In genomic region chr13:72781461-72782439, GRCh38 we compare ENCODE assay signal across 8 cellular contexts. TPM values are rescaled to one million over a fixed set of nuclear protein-coding genes. Genes with fewer than 3 reads are reported as not detected.
DNase-seq lines count a peak whose midpoint lies in the region; ATAC-seq and TF ChIP-seq lines count a peak whose summit lies in the region.

Gene DIS3, minus strand, starts transcription at chr13:72781900. Its CDS starts 68 bp downstream, at chr13:72781832.
A gene with protein sequence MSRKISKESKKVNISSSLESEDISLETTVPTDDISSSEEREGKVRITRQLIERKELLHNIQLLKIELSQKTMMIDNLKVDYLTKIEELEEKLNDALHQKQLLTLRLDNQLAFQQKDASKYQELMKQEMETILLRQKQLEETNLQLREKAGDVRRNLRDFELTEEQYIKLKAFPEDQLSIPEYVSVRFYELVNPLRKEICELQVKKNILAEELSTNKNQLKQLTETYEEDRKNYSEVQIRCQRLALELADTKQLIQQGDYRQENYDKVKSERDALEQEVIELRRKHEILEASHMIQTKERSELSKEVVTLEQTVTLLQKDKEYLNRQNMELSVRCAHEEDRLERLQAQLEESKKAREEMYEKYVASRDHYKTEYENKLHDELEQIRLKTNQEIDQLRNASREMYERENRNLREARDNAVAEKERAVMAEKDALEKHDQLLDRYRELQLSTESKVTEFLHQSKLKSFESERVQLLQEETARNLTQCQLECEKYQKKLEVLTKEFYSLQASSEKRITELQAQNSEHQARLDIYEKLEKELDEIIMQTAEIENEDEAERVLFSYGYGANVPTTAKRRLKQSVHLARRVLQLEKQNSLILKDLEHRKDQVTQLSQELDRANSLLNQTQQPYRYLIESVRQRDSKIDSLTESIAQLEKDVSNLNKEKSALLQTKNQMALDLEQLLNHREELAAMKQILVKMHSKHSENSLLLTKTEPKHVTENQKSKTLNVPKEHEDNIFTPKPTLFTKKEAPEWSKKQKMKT (plus strand): TSS chr13:72782133. CDS start chr13:72783470, 1,337 bp downstream.

- peaks cover 11% of the 10 kb centered on the region for H3K36me3 Mint-ChIP-seq in chondrocyte (ENCODE audit: low read depth)

- H3K36me3 ChIP-seq in BE2C, result peaks cover 22% of the 10 kb centered on the region
- H3K36me3 ChIP-seq in kidney epithelial cell (ENCODE audit: control insufficient read depth, insufficient read depth, low read length), result no peaks in the 10 kb centered on the region

- H3K4me3 ChIP-seq in BE2C (ENCODE audit: low read depth, low read length) (peak within 1 kb of the TSS; percentile 98), kidney epithelial cell (ENCODE audit: low read depth, low read length) (peak within 1 kb of the TSS; percentile 98)

- H3K4me1 Mint-ChIP-seq in chondrocyte (ENCODE audit: low read depth), result peaks cover 54% of the 10 kb centered on the region

- peak; percentile 80 for TF ChIP-seq POLR2A in GM19193 (IDR thresholded peaks at IDR 0.05; ENCODE audit: extremely low read depth, insufficient read depth, insufficient read length)

- H3K27me3 Mint-ChIP-seq in chondrocyte (ENCODE audit: low read depth), result no peaks in the 10 kb centered on the region

- H3K27me3 ChIP-seq in BE2C (no peaks in the 10 kb centered on the region), kidney epithelial cell (ENCODE audit: control insufficient read depth, insufficient read depth, low read length) (no peaks in the 10 kb centered on the region)

- H3K27ac Mint-ChIP-seq in chondrocyte (ENCODE audit: unreplicated experiment), result peak within 1 kb of the TSS; percentile 98

- no peaks in the 10 kb centered on the region for H3K4me1 ChIP-seq in BE2C

- H3K4me3 Mint-ChIP-seq in chondrocyte (ENCODE audit: unreplicated experiment), result peak within 1 kb of the TSS; percentile 96

- no peaks in the 10 kb centered on the region for H3K9me3 Mint-ChIP-seq in chondrocyte (ENCODE audit: low read depth)

- peak; percentile 98 for ATAC-seq in HG03439 (IDR thresholded peaks at IDR 0.05; ENCODE audit: unreplicated experiment)

- DNase-seq in BE2C (peak; percentile 99), NCI-H510A treated with DMSO at 0.1 percent for 48 hours (lab: John Stamatoyannopoulos, UW) (peak; percentile 85), chondrocyte (ENCODE audit: low spot score) (peak; percentile 99), kidney epithelial cell (ENCODE audit: low read depth) (peak; percentile 94)
- peak; percentile 92 to 95 for DNase-seq in activated CD4-positive, alpha-beta T cell treated with anti-CD3 and anti-CD28 coated beads for 24 hours (ENCODE audit: low read depth in 2 of 2)
- peak; percentile 96 for DNase-seq in stimulated activated CD4-positive, alpha-beta T cell treated with anti-CD3 and anti-CD28 coated beads, Interleukin-15, amount 100 ng/mL, for 48 hours (ENCODE audit: low read depth in 2 of 2)

- H3K9me3 ChIP-seq in BE2C, result no peaks in the 10 kb centered on the region

- TF ChIP-seq CTCF in BE2C (IDR thresholded peaks at IDR 0.05; ENCODE audit: low read depth, low read length), result no peak
- TF ChIP-seq CTCF in chondrocyte (IDR thresholded peaks at IDR 0.05), result peak; percentile 54
- peak; percentile 8 for TF ChIP-seq CTCF in kidney epithelial cell (IDR thresholded peaks at IDR 0.05; ENCODE audit: insufficient read depth, low read length, poor library complexity, severe bottlenecking)

RNA-seq across cellular contexts. Expression of gene DIS3, which starts in this region (rescaled TPM):
- polyA plus RNA-seq in BE2C (2012; ENCODE audit: insufficient read depth, insufficient read length, low read depth), result 63.0 TPM
- total RNA-seq in chondrocyte (28.3 to 33.4 TPM (median 30.5 TPM) in 3 replicates), kidney epithelial cell (37.0 and 39.4 TPM in 2 replicates)

RNA-seq across cellular contexts. Expression of the second gene that starts in this region (rescaled TPM):
- 14.9 TPM for polyA plus RNA-seq in BE2C (2012; ENCODE audit: insufficient read depth, insufficient read length, low read depth)
- total RNA-seq in chondrocyte, result 18.2 to 29.9 TPM (median 20.7 TPM) in 3 replicates
- 12.2 and 17.0 TPM in 2 replicates for total RNA-seq in kidney epithelial cell

Comparison
In these comparisons a context has a peak if more than half of its experiments do, and no peak if none do; other contexts are left out.
1. Peak in every context shown above with its lines: DNase-seq, ATAC-seq and H3K4me3 ChIP-seq.